In the genomic region with DNA sequence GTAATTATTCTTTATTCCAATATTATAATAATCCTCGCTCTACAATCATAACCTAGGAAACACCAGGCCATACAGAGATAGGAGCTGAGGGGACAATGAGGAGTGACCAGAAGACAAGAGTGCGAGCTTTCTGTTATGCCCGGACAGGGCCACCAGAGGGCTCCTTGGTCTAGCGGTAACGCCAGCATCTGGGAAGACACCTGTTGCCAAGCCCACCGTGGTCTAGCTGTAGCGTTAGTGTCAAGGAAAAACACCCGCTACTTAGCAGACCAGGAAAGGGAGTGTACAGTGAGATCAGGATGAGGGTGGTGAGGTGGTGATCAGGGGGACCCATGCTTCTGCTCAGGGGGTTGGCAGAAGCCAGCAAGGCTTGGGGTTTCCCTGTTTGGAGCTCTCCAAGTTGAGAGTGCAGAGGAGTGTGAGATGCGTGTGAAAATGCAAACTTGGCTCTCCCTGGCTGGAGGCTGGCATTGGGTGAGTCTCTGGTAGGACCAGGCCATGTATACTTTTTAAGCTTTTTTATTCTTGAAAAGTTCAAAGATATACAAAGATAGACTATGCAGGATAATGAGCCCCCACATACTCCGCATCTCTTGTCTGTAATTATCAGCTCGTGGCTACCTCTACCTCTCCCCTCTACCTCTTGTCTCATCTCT, we compare ENCODE assay signal across 1 cellular context.
A peak's percentile ranks its signal among the peaks of the same experiment; 100 is the strongest.
TF ChIP-seq lines count a peak whose summit lies in the region.

No MANE protein-coding gene starts in this region.

TF ChIP-seq in HepG2, 621 proteins besides CTCF, POLR2A, EP300 and RAD21:
- peak; percentile 28 for TF ChIP-seq STAG1 (CRISPR knock-in tag; IDR thresholded peaks at IDR 0.05)
